ENCODE assay signal across 20 cellular contexts in the genomic region with DNA sequence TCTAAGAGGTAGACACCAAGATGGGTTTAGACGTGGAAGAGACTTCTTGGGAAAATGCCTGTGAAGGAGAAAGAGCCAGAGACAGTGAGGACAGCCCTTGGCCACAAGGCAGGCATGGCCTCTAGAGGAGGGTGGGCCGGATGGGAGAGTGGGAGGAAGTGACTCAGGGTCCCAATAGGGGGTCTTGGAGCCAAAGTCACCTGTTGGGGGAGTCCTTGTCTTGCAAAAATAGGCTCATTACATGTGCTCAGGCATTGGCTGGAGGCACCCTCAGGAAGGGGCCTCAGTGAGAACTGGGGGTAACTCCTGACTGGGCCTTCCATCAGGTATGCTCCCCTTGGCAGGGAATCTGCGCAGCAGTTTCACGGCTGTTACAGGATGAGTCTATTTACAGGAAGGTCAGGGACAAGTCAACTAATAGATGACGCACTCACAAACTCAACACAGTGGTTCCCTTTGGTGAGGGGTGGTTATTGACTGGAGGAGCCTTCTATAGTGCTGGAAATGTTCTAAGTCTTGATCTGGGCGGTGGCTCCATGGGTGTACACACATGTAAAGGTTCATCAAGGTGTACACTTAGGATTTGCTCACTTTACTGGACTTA.
"Had no signal": no experiment of that assay in that cellular context is flagged by ENCODE, and none has a peak within 500 bp of the region (broad histone marks: within the 10 kb centered on the region; RNA-seq: fewer than 3 reads in every experiment).

No MANE protein-coding gene starts in this region.

- H3K4me3 ChIP-seq: gastrocnemius medialis, heart left ventricle, testis, upper lobe of left lung had no signal

- DNase-seq: activated CD4-positive, alpha-beta T cell treated with anti-CD3 and anti-CD28 coated beads, Interleukin-2, amount 50 U/mL, for 1 hour; activated CD8-positive, alpha-beta memory T cell treated with anti-CD3 and anti-CD28 coated beads for 24 hours; activated naive CD8-positive, alpha-beta T cell treated with anti-CD3 and anti-CD28 coated beads, Interleukin-2, amount 10 ng/mL, durations not matched to agents 7 days and 5 days; cortex of kidney; effector memory CD8-positive, alpha-beta T cell; gastrocnemius medialis; mammary epithelial cell; naive B cell; stimulated activated CD4-positive, alpha-beta T cell treated with anti-CD3 and anti-CD28 coated beads, Interleukin-4, amount 100 ng/mL, for 4 hours; stimulated activated CD8-positive, alpha-beta memory T cell treated with anti-CD3 and anti-CD28 coated beads, Interleukin-4, amount 100 ng/mL, for 48 hours; testis; upper lobe of left lung had no signal

- H3K4me3 Mint-ChIP-seq: activated naive CD8-positive, alpha-beta T cell treated with anti-CD3 and anti-CD28 coated beads, Interleukin-2, amount 10 ng/mL, durations not matched to agents 7 days and 5 days; activated T-helper 1 cell treated with anti-CD3 and anti-CD28 coated beads, Interleukin-12 subunit alpha, Interleukin-12 subunit beta, Interleukin-2, Interleukin-4 antibody, amounts not matched to agents 30 ng/mL and 10 ng/mL and 1 ng/mL, durations not matched to agents 14 hours and 24 hours and 36 hours; brain; central memory CD8-positive, alpha-beta T cell; effector memory CD8-positive, alpha-beta T cell; naive B cell; stimulated activated naive CD8-positive, alpha-beta T cell treated with anti-CD3 and anti-CD28 coated beads, Interleukin-15, Interleukin-2, amounts not matched to agents 100 ng/mL and 50 ng/mL, for 24 hours; T-helper 2 cell treated with Interferon-gamma antibody and Interleukin-4, amounts not matched to agents 5 μg/mL and 100 μg/mL, for 36 hours had no signal

- H3K36me3 ChIP-seq: gastrocnemius medialis, heart left ventricle, neutrophil, upper lobe of left lung had no signal

- ATAC-seq: effector memory CD8-positive, alpha-beta T cell; left lobe of liver had no signal

- H3K4me1 ChIP-seq: gastrocnemius medialis, testis had no signal

- H3K9me3 ChIP-seq: gastrocnemius medialis, heart left ventricle, neutrophil, testis, upper lobe of left lung had no signal

- H3K4me1 Mint-ChIP-seq: brain had no signal

- H3K27me3 ChIP-seq: gastrocnemius medialis, heart left ventricle, neutrophil, testis, upper lobe of left lung had no signal

- H3K27ac ChIP-seq: gastrocnemius medialis, heart left ventricle, neutrophil, testis, upper lobe of left lung had no signal

- H3K9me3 Mint-ChIP-seq: activated naive CD8-positive, alpha-beta T cell treated with anti-CD3 and anti-CD28 coated beads, Interleukin-2, amount 10 ng/mL, durations not matched to agents 7 days and 5 days; activated T-helper 1 cell treated with anti-CD3 and anti-CD28 coated beads, Interleukin-12 subunit alpha, Interleukin-12 subunit beta, Interleukin-2, Interleukin-4 antibody, amounts not matched to agents 30 ng/mL and 10 ng/mL and 1 ng/mL, durations not matched to agents 14 hours and 24 hours and 36 hours; central memory CD8-positive, alpha-beta T cell; effector memory CD8-positive, alpha-beta T cell; naive B cell; stimulated activated naive CD8-positive, alpha-beta T cell treated with anti-CD3 and anti-CD28 coated beads, Interleukin-15, Interleukin-2, amounts not matched to agents 100 ng/mL and 50 ng/mL, for 24 hours; T-helper 2 cell treated with Interferon-gamma antibody and Interleukin-4, amounts not matched to agents 5 μg/mL and 100 μg/mL, for 36 hours had no signal

- H3K27ac Mint-ChIP-seq: activated naive CD8-positive, alpha-beta T cell treated with anti-CD3 and anti-CD28 coated beads, Interleukin-2, amount 10 ng/mL, durations not matched to agents 7 days and 5 days; activated T-helper 1 cell treated with anti-CD3 and anti-CD28 coated beads, Interleukin-12 subunit alpha, Interleukin-12 subunit beta, Interleukin-2, Interleukin-4 antibody, amounts not matched to agents 30 ng/mL and 10 ng/mL and 1 ng/mL, durations not matched to agents 14 hours and 24 hours and 36 hours; brain; effector memory CD8-positive, alpha-beta T cell; T-helper 2 cell treated with Interferon-gamma antibody and Interleukin-4, amounts not matched to agents 5 μg/mL and 100 μg/mL, for 36 hours had no signal

- H3K36me3 Mint-ChIP-seq: activated naive CD8-positive, alpha-beta T cell treated with anti-CD3 and anti-CD28 coated beads, Interleukin-2, amount 10 ng/mL, durations not matched to agents 7 days and 5 days; brain; naive B cell had no signal
